Comparison of ENCODE assay signal across 22 cellular contexts in genomic region chr7:85457911-85458310, GRCh38.
"Had no signal": no experiment of that assay in that cellular context is flagged by ENCODE, and none has a peak within 500 bp of the region (broad histone marks: within the 10 kb centered on the region; RNA-seq: fewer than 3 reads in every experiment).

No MANE protein-coding gene starts in this region.

- H3K36me3 Mint-ChIP-seq: activated CD4-positive, alpha-beta memory T cell treated with anti-CD3 and anti-CD28 coated beads for 36 hours; activated naive CD4-positive, alpha-beta T cell treated with anti-CD3 and anti-CD28 coated beads, Interleukin-2, amount 50 U/mL, for 72 hours; T-cell had no signal

- H3K27ac Mint-ChIP-seq: activated CD4-positive, alpha-beta memory T cell treated with anti-CD3 and anti-CD28 coated beads for 36 hours; activated CD4-positive, alpha-beta T cell treated with anti-CD3 and anti-CD28 coated beads, Interleukin-2, amount 10 ng/mL, durations not matched to agents 7 days and 5 days; activated naive CD4-positive, alpha-beta T cell treated with anti-CD3 and anti-CD28 coated beads, Interleukin-2, amount 50 U/mL, for 72 hours; activated naive CD8-positive, alpha-beta T cell treated with anti-CD3 and anti-CD28 coated beads, Interleukin-2, amount 50 U/mL, for 24 hours; T-cell had no signal

- H3K4me1 ChIP-seq: breast epithelium, SJSA1 had no signal

- H3K27ac ChIP-seq: breast epithelium, SJSA1 had no signal

- H3K9me3 Mint-ChIP-seq: activated CD4-positive, alpha-beta memory T cell treated with anti-CD3 and anti-CD28 coated beads for 36 hours; activated CD4-positive, alpha-beta T cell treated with anti-CD3 and anti-CD28 coated beads, Interleukin-2, amount 10 ng/mL, durations not matched to agents 7 days and 5 days; activated naive CD4-positive, alpha-beta T cell treated with anti-CD3 and anti-CD28 coated beads, Interleukin-2, amount 50 U/mL, for 72 hours; activated naive CD8-positive, alpha-beta T cell treated with anti-CD3 and anti-CD28 coated beads, Interleukin-2, amount 50 U/mL, for 24 hours; activated T-cell treated with anti-CD3 and anti-CD28 coated beads, Interleukin-2, amount 50 U/mL, for 4 hours had no signal

- H3K4me1 Mint-ChIP-seq: activated CD4-positive, alpha-beta T cell treated with anti-CD3 and anti-CD28 coated beads, Interleukin-2, amount 10 ng/mL, durations not matched to agents 7 days and 5 days; activated naive CD8-positive, alpha-beta T cell treated with anti-CD3 and anti-CD28 coated beads, Interleukin-2, amount 50 U/mL, for 24 hours; T-cell had no signal

- H3K36me3 ChIP-seq: breast epithelium, SJSA1 had no signal

- ATAC-seq: activated naive CD4-positive, alpha-beta T cell treated with anti-CD3 and anti-CD28 coated beads, Interleukin-2, amount 50 U/mL, for 72 hours; activated naive CD8-positive, alpha-beta T cell treated with anti-CD3 and anti-CD28 coated beads, Interleukin-2, amount 50 U/mL, for 24 hours; activated T-cell treated with anti-CD3 and anti-CD28 coated beads, Interleukin-2, amount 50 U/mL, for 4 hours; K562; PC-3; T-cell had no signal

- H3K27me3 ChIP-seq: breast epithelium, SJSA1 had no signal

- DNase-seq: activated CD4-positive, alpha-beta memory T cell treated with anti-CD3 and anti-CD28 coated beads for 36 hours; activated CD4-positive, alpha-beta T cell treated with anti-CD3 and anti-CD28 coated beads, Interleukin-2, amount 10 ng/mL, durations not matched to agents 7 days and 5 days; activated CD4-positive, CD25-positive, alpha-beta regulatory T cell; activated CD8-positive, alpha-beta memory T cell treated with anti-CD3 and anti-CD28 coated beads for 24 hours; activated effector memory CD4-positive, alpha-beta T cell treated with anti-CD3 and anti-CD28 coated beads, Interleukin-2, amount 50 U/mL, for 16 hours; activated naive CD4-positive, alpha-beta T cell treated with Interleukin-2 at 50 U/mL for 16 hours; activated naive CD8-positive, alpha-beta T cell treated with anti-CD3 and anti-CD28 coated beads, Interleukin-2, amount 50 U/mL, for 24 hours; activated T-cell treated with anti-CD3 and anti-CD28 coated beads, Interleukin-2, amount 50 U/mL, for 4 hours; caudate nucleus; Kasumi-1; NCI-H1048; NCI-H1930; NCI-H524; PC-3; SHP77; T-cell; T-helper 2 cell; T1000 had no signal

- H3K4me3 ChIP-seq: breast epithelium, K562, SJSA1 had no signal

- H3K27me3 Mint-ChIP-seq: activated CD4-positive, alpha-beta memory T cell treated with anti-CD3 and anti-CD28 coated beads for 36 hours; activated CD4-positive, alpha-beta T cell treated with anti-CD3 and anti-CD28 coated beads, Interleukin-2, amount 10 ng/mL, durations not matched to agents 7 days and 5 days; activated naive CD8-positive, alpha-beta T cell treated with anti-CD3 and anti-CD28 coated beads, Interleukin-2, amount 50 U/mL, for 24 hours; T-cell had no signal

- H3K4me3 Mint-ChIP-seq: activated CD4-positive, alpha-beta memory T cell treated with anti-CD3 and anti-CD28 coated beads for 36 hours; activated CD4-positive, alpha-beta T cell treated with anti-CD3 and anti-CD28 coated beads, Interleukin-2, amount 10 ng/mL, durations not matched to agents 7 days and 5 days; activated naive CD8-positive, alpha-beta T cell treated with anti-CD3 and anti-CD28 coated beads, Interleukin-2, amount 50 U/mL, for 24 hours; activated T-cell treated with anti-CD3 and anti-CD28 coated beads, Interleukin-2, amount 50 U/mL, for 4 hours; T-cell had no signal

- H3K9me3 ChIP-seq: breast epithelium, SJSA1 had no signal
